ENCODE assay signal across 20 cellular contexts in the genomic region with DNA sequence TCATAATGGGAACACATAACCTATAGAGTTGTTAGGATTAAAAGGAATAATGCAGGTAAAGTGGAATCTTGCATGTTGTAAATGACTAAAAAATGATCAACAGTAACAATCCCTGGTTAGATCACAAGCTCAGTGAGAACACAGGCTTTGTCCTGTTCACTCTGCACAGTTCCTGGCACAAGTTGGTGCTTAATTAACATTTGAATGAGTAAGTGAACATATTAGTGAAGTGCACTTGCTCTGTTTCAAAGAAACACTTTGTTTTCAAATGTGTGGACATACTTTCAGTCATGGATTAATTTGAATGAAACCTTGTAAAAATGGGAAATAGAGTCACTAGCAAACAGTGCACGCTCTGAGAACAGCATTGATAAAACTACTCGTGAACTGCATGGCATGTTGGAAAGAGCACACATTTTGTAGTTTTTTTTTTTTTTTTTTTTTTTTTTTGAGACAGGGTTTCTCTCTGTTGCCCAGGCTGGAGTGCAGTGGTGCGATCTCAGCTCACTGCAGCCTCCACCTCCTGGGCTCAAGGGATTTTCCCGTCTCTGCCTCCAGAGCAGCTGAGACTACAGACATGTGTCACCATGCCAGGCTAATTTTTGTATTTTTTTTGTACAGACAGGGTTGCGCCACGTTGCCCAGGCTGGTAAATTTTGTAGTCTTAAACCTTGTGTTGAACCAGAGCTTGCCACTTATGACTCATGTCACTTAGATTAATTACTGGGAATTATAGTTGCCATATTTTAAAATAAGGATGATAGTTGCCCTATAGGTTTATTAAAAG.
DNase-seq lines count a peak whose midpoint lies in the region; ATAC-seq and TF ChIP-seq lines count a peak whose summit lies in the region.
"Had no signal": no experiment of that assay in that cellular context is flagged by ENCODE, and none has a peak within 500 bp of the region (broad histone marks: within the 10 kb centered on the region; RNA-seq: fewer than 3 reads in every experiment).

No MANE protein-coding gene starts in this region.

- H3K9me3 ChIP-seq in HUES6 (ENCODE audit: control insufficient read depth, insufficient read depth, low read depth, low read length) (no peaks in the 10 kb centered on the region), adipocyte (ENCODE audit: control insufficient read depth, low read length) (no peaks in the 10 kb centered on the region), body of pancreas (no peaks in the 10 kb centered on the region)
- H3K9me3 ChIP-seq in effector memory CD4-positive, alpha-beta T cell (ENCODE audit: control insufficient read depth, low read length): no peaks in the 10 kb centered on the region
- H3K9me3 ChIP-seq: mucosa of descending colon, ovary, Peyer's patch had no signal

- intact Hi-C loops in body of pancreas (cut with DNase I): no loop called here

- no peaks in the 10 kb centered on the region for H3K27me3 ChIP-seq in HUES6 (ENCODE audit: control insufficient read depth, insufficient read depth, low read length)
- H3K27me3 ChIP-seq in adipocyte (replicated peaks; ENCODE audit: control insufficient read depth, insufficient read depth, low read length): no peaks in the 10 kb centered on the region
- H3K27me3 ChIP-seq in effector memory CD4-positive, alpha-beta T cell (replicated peaks; ENCODE audit: control insufficient read depth, insufficient read depth, low read length, poor library complexity, severe bottlenecking): no peaks in the 10 kb centered on the region
- H3K27me3 ChIP-seq in body of pancreas: no peaks in the 10 kb centered on the region
- H3K27me3 ChIP-seq: ovary, Peyer's patch, spleen had no signal

- H3K4me3 ChIP-seq in HUES6 (ENCODE audit: low read depth, low read length) (no peak overlapping the region), adipocyte (ENCODE audit: low read length) (no peak overlapping the region), body of pancreas (no peak overlapping the region)
- H3K4me3 ChIP-seq in effector memory CD4-positive, alpha-beta T cell (ENCODE audit: insufficient read depth, low read depth, low read length, poor library complexity, severe bottlenecking): no peak overlapping the region
- H3K4me3 ChIP-seq: mucosa of descending colon, ovary, Peyer's patch, spleen had no signal

- TF ChIP-seq CTCF in body of pancreas (IDR thresholded peaks at IDR 0.05): no peak

- H3K9ac ChIP-seq in HUES6 (ENCODE audit: low read length) (peak overlapping the region; percentile 45), adipocyte (ENCODE audit: low read length) (no peak overlapping the region)

- ATAC-seq in GM18909 (IDR thresholded peaks at IDR 0.05; ENCODE audit: poor library complexity, unreplicated experiment) (no peak), body of pancreas (no peak)
- ATAC-seq: mucosa of descending colon, T-helper 17 cell had no signal

- H3K27ac ChIP-seq in HUES6 (ENCODE audit: low read depth, low read length) (peak overlapping the region; percentile 41; the same call in 1 of the 2 replicates), body of pancreas (no peak overlapping the region)
- no peak overlapping the region for H3K27ac ChIP-seq in effector memory CD4-positive, alpha-beta T cell (ENCODE audit: insufficient read depth, low read length, poor library complexity, severe bottlenecking)
- H3K27ac ChIP-seq: ovary, Peyer's patch, spleen had no signal

- TF ChIP-seq POLR2A in body of pancreas (IDR thresholded peaks at IDR 0.05): no peak

- WGBS in body of pancreas, 2 donors: 80% methylated on average over 6 of the region's 6 CpGs

- DNase-seq in adipocyte (ENCODE audit: low read depth) (peak; percentile 44), kidney tubule cell (ENCODE audit: low spot score) (peak; percentile 61), COR-L47 (lab: John Stamatoyannopoulos, UW) (no peak), body of pancreas (no peak)
- no peak for DNase-seq in effector memory CD4-positive, alpha-beta T cell
- DNase-seq: activated CD4-positive, CD25-positive, alpha-beta regulatory T cell treated with anti-CD3 and anti-CD28 coated beads, Interleukin-2, amount 50 U/mL, for 72 hours; CD4-positive, CD25-positive, alpha-beta regulatory T cell; central memory CD4-positive, alpha-beta T cell; endodermal cell; kidney; mucosa of descending colon; NCI-H187; NCI-H524 treated with DMSO at 0.1 percent for 48 hours; ovary; Peyer's patch; spleen; stimulated activated naive CD4-positive, alpha-beta T cell treated with Interleukin-2 at 50 U/mL for 16 hours; T-helper 17 cell had no signal

- H3K4me1 ChIP-seq in HUES6 (ENCODE audit: control insufficient read depth, insufficient read depth, low read length) (peaks cover 32% of the 10 kb centered on the region), adipocyte (ENCODE audit: control insufficient read depth, insufficient read depth, low read length) (peaks cover 32% of the 10 kb centered on the region), body of pancreas (no peaks in the 10 kb centered on the region)
- no peaks in the 10 kb centered on the region for H3K4me1 ChIP-seq in effector memory CD4-positive, alpha-beta T cell (ENCODE audit: control insufficient read depth, insufficient read depth, low read length, poor library complexity, severe bottlenecking)
- H3K4me1 ChIP-seq: Peyer's patch, spleen had no signal

- H3K36me3 ChIP-seq in HUES6 (ENCODE audit: control insufficient read depth, insufficient read depth, low read length) (no peaks in the 10 kb centered on the region), adipocyte (ENCODE audit: control insufficient read depth, insufficient read depth, low read length, severe bottlenecking) (no peaks in the 10 kb centered on the region), body of pancreas (replicated peaks in 1 of 2; ENCODE audit: insufficient read depth in 1 of 2, low read depth in 2 of 2) (no peaks in the 10 kb centered on the region)
- no peaks in the 10 kb centered on the region for H3K36me3 ChIP-seq in effector memory CD4-positive, alpha-beta T cell (ENCODE audit: control insufficient read depth, insufficient read depth, low read length)
- H3K36me3 ChIP-seq: ovary, Peyer's patch, spleen had no signal

Comparison
In these comparisons a context has a peak if more than half of its experiments do, and no peak if none do; other contexts are left out.
1. DNase-seq: peak in adipocyte (single experiment) and kidney tubule cell (single experiment); none in effector memory CD4-positive, alpha-beta T cell (0 of 3), COR-L47 (single experiment) and body of pancreas (0 of 4).